In the genomic region with DNA sequence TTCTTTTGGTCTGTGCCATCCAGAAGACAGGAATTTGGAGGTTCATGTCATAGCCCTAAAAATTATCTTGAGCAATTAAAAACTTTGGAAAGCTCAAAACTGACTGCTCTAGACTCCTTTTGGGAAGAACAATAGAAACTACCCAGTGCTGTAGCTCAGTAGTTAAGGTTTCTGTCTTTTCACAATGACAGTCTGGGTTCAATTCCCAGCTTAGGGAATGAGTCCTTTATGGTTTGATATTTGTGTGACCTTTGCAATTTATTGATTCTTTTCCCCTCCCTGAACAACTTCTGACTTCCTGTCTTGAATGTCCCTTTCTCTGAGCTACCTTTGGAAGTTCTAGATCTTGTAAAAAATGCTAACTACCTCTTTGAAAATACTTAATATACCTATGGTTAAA, we compare ENCODE assay signal across 20 cellular contexts.
DNase-seq lines count a peak whose midpoint lies in the region; ATAC-seq, FAIRE-seq and TF ChIP-seq lines count a peak whose summit lies in the region.
"Had no signal": no experiment of that assay in that cellular context is flagged by ENCODE, and none has a peak within 500 bp of the region (broad histone marks: within the 10 kb centered on the region; RNA-seq: fewer than 3 reads in every experiment).

No MANE protein-coding gene starts in this region.

- no peak for TF ChIP-seq EP300 in H1 (IDR thresholded peaks at IDR 0.05; ENCODE audit: borderline replicate concordance in 1 of 2, low read depth in 2 of 2, low read length in 2 of 2)
- no peak for TF ChIP-seq EP300 in HepG2 (IDR thresholded peaks at IDR 0.05; ENCODE audit: low read depth in 2 of 2, low read length in 2 of 2)
- no peak for TF ChIP-seq EP300 in HepG2 (CRISPR knock-in tag; IDR thresholded peaks at IDR 0.05; ENCODE audit: borderline replicate concordance)

- H3K4me2 ChIP-seq in H1 (ENCODE audit: insufficient read depth in 1 of 2, low read depth in 2 of 2, low read length in 2 of 2) (no peak overlapping the region), HepG2 (ENCODE audit: low read depth, low read length) (no peak overlapping the region)

- intact Hi-C loops in HepG2 (cut with micrococcal nuclease; ENCODE audit: unreplicated experiment) (no loop called here), mucosa of descending colon (cut with DNase I, micrococcal nuclease) (no loop called here), psoas muscle (cut with DNase I) (no loop called here)

- CTCF ChIA-PET in H1 (lab: Charles Lee; ENCODE audit: partially characterized antibody) (interaction anchor here (1.0 kb wide), 1 partner anchor 57 kb away, joined by 3 read pairs; no protein-coding TSS in a partner anchor), HepG2 (lab: Yijun Ruan, JAX; ENCODE audit: low intra/inter-chr PET ratio, low total read pairs) (no interaction called here)

- no peak overlapping the region for H4K8ac ChIP-seq in H1 (ENCODE audit: extremely low read depth, insufficient read depth, low read length)

- H3K27me3 ChIP-seq in H1 (replicated peaks in 1 of 4; ENCODE audit: control insufficient read depth in 3 of 4, extremely low read depth in 1 of 4, insufficient read depth in 3 of 4, low read length in 3 of 4) = no peaks in the 10 kb centered on the region
- no peaks in the 10 kb centered on the region for H3K27me3 ChIP-seq in HepG2 (ENCODE audit: control insufficient read depth in 1 of 2, insufficient read depth in 2 of 2, low read length in 2 of 2)
- no peaks in the 10 kb centered on the region for H3K27me3 ChIP-seq in psoas muscle (ENCODE audit: insufficient read depth in 3 of 3, low read length in 2 of 3)

- H4K91ac ChIP-seq in H1 (replicated peaks; ENCODE audit: insufficient read length, low read length) = no peak overlapping the region

- TF ChIP-seq CTCF in AG10803 (conservative IDR thresholded peaks at IDR 0.05; ENCODE audit: low read length) (no peak), HFFc6 (IDR thresholded peaks at IDR 0.05) (no peak), H1 (IDR thresholded peaks at IDR 0.05; ENCODE audit: control extremely low read depth in 1 of 3, insufficient read depth in 1 of 3, low read depth in 1 of 3, low read length in 3 of 3) (no peak), HepG2 (CRISPR knock-in tag; IDR thresholded peaks at IDR 0.05) (no peak), mucosa of descending colon (IDR thresholded peaks at IDR 0.05) (no peak), psoas muscle (IDR thresholded peaks at IDR 0.05) (no peak)

- H3K27ac Mint-ChIP-seq in HFFc6 = no peak overlapping the region
- H3K27ac Mint-ChIP-seq: B cell had no signal

- no peak overlapping the region for H2BK12ac ChIP-seq in H1 (ENCODE audit: low read depth, low read length)

- H2BK120ac ChIP-seq in H1 (replicated peaks; ENCODE audit: low read depth, low read length) = no peak overlapping the region

- no peak overlapping the region for H2BK20ac ChIP-seq in H1 (ENCODE audit: low read length)

- H3K36me3 Mint-ChIP-seq in HFFc6 (ENCODE audit: low read depth) = no peaks in the 10 kb centered on the region

- no peak overlapping the region for H3K18ac ChIP-seq in H1 (ENCODE audit: extremely low read depth, low read length)

- H3K9me3 Mint-ChIP-seq in HFFc6 = no peaks in the 10 kb centered on the region

- H3K4me1 Mint-ChIP-seq in HFFc6 (ENCODE audit: low read depth) = peaks cover 8% of the 10 kb centered on the region
- H3K4me1 Mint-ChIP-seq: B cell had no signal

- H3K9me3 ChIP-seq in H1 (ENCODE audit: insufficient read depth in 2 of 2, low read depth in 1 of 2, low read length in 1 of 2) = peaks cover 6 to 10% of the 10 kb centered on the region in 2 experiments; a peak in 2 of 4 replicates
- H3K9me3 ChIP-seq in HepG2 (ENCODE audit: low read length) = peaks cover 15% of the 10 kb centered on the region; the same call in 1 of the 2 replicates
- H3K9me3 ChIP-seq in mucosa of descending colon = peaks cover 12% of the 10 kb centered on the region
- H3K9me3 ChIP-seq in psoas muscle = no peaks in the 10 kb centered on the region

- H3K56ac ChIP-seq in H1 (replicated peaks; ENCODE audit: insufficient read length, low read depth, low read length) = no peak overlapping the region

- peaks cover 4% of the 10 kb centered on the region; the same call in 1 of the 2 replicates for H3K27me3 Mint-ChIP-seq in HFFc6 (ENCODE audit: insufficient read depth)
- H3K27me3 Mint-ChIP-seq: B cell had no signal

- H3K79me2 ChIP-seq in H1 (ENCODE audit: control insufficient read depth in 1 of 2, insufficient read depth in 2 of 2, low read length in 2 of 2) (no peaks in the 10 kb centered on the region), HepG2 (ENCODE audit: insufficient read depth, low read length) (no peaks in the 10 kb centered on the region)

- FAIRE-seq in H1 (lab: Jason Lieb, UNC) (no peak), HepG2 (lab: Jason Lieb, UNC) (no peak)
- FAIRE-seq: GM12878, GM19239, HTR-8/SVneo had no signal

- H3K9ac ChIP-seq in H1 (replicated peaks in 1 of 4; ENCODE audit: extremely low read depth in 1 of 4, low read depth in 3 of 4, low read length in 3 of 4) (no peak overlapping the region), HepG2 (ENCODE audit: insufficient read depth, low read depth, low read length) (no peak overlapping the region)

- H3K23ac ChIP-seq in H1 (ENCODE audit: insufficient read length) = no peak overlapping the region

- no peaks in the 10 kb centered on the region for H3K79me1 ChIP-seq in H1 (ENCODE audit: low read depth, low read length)

- ATAC-seq in HepG2 = no peak
- ATAC-seq in mucosa of descending colon = no peak
- ATAC-seq in psoas muscle = no peak
- ATAC-seq: GM12878 had no signal

- H4K20me1 ChIP-seq in H1 (replicated peaks in 1 of 2; ENCODE audit: control insufficient read depth in 1 of 2, insufficient read depth in 2 of 2, low read length in 2 of 2) (no peaks in the 10 kb centered on the region), HepG2 (ENCODE audit: insufficient read depth, low read length) (no peaks in the 10 kb centered on the region)

- TF ChIP-seq RAD21 in H1 (IDR thresholded peaks at IDR 0.05 in 1 of 2, conservative IDR thresholded peaks at IDR 0.05 in 1 of 2; ENCODE audit: low read depth in 2 of 2, low read length in 2 of 2) = no peak
- no peak for TF ChIP-seq RAD21 in HepG2 (CRISPR knock-in tag; IDR thresholded peaks at IDR 0.05)

- no peak overlapping the region for H2AK5ac ChIP-seq in H1 (ENCODE audit: low read depth, low read length)

- H4K5ac ChIP-seq in H1 (ENCODE audit: insufficient read length, low read depth, low read length) = no peak overlapping the region

- no peak overlapping the region for H3K4ac ChIP-seq in H1 (replicated peaks; ENCODE audit: insufficient read length, low read depth, low read length)

- H3K23me2 ChIP-seq in H1 (ENCODE audit: low read depth, low read length) = no peaks in the 10 kb centered on the region

- no TSS peak for BruUV-seq in HepG2 (replicated peaks; lab: Mats Ljungman, UMichigan)

- H3K4me3 ChIP-seq in AG10803 (ENCODE audit: low read length) = no peak overlapping the region
- no peak overlapping the region for H3K4me3 ChIP-seq in H1 (ENCODE audit: extremely low read depth in 1 of 4, insufficient read depth in 2 of 4, low read depth in 3 of 4, low read length in 4 of 4)
- no peak overlapping the region for H3K4me3 ChIP-seq in HepG2 (replicated peaks in 1 of 3; ENCODE audit: insufficient read depth in 1 of 3, low read depth in 2 of 3, low read length in 3 of 3)
- H3K4me3 ChIP-seq in mucosa of descending colon = no peak overlapping the region
- H3K4me3 ChIP-seq in psoas muscle = no peak overlapping the region
- H3K4me3 ChIP-seq: GM12878 had no signal

- H2BK5ac ChIP-seq in H1 (ENCODE audit: low read depth, low read length) = no peak overlapping the region

- POLR2A ChIA-PET in H1 (lab: Charles Lee; ENCODE audit: partially characterized antibody) = no interaction called here
- POLR2A ChIA-PET in HepG2 (lab: Yijun Ruan, JAX) = no interaction called here

- H3K27ac ChIP-seq in H1 (ENCODE audit: low read depth, low read length) = no peak overlapping the region
- no peak overlapping the region for H3K27ac ChIP-seq in HepG2 (ENCODE audit: extremely low read length, insufficient read depth, low read length)
- no peak overlapping the region for H3K27ac ChIP-seq in psoas muscle

- no peaks in the 10 kb centered on the region for H3K4me1 ChIP-seq in H1 (replicated peaks in 1 of 4; ENCODE audit: control insufficient read depth in 3 of 4, insufficient read depth in 4 of 4, low read length in 3 of 4)
- H3K4me1 ChIP-seq in HepG2 (ENCODE audit: insufficient read depth, low read length) = no peaks in the 10 kb centered on the region
- H3K4me1 ChIP-seq in mucosa of descending colon (ENCODE audit: low read depth) = no peaks in the 10 kb centered on the region
- no peaks in the 10 kb centered on the region for H3K4me1 ChIP-seq in psoas muscle

- H2AFZ ChIP-seq in H1 (ENCODE audit: low read length) = no peak overlapping the region
- no peak overlapping the region for H2AFZ ChIP-seq in HepG2 (ENCODE audit: low read length)

- no peak overlapping the region for H3K14ac ChIP-seq in H1 (ENCODE audit: insufficient read length)

- H2BK15ac ChIP-seq in H1 (ENCODE audit: low read length) = no peak overlapping the region

- in situ Hi-C loops in HepG2 (cut with HindIII; ENCODE audit: extremely low pct_ligation_motif_present, low pct_unique_long_range_greater_than_20kb) = no loop called here

- DNase-seq in AG10803 (ENCODE audit: low read depth) (peak; percentile 35), HFFc6 (peak; percentile 13), H1 (ENCODE audit: low read depth in 1 of 2, low spot score in 2 of 2) (no peak), HepG2 (ENCODE audit: low spot score) (no peak), HUDEP-2 (lab: John Stamatoyannopoulos, UW; ENCODE audit: unreplicated experiment in 76 of 76) (no peak), mucosa of descending colon (no peak), SW 1271 (lab: John Stamatoyannopoulos, UW) (no peak), psoas muscle (no peak)
- DNase-seq: 8988T, COR-L47, GF-D8, GOT3, NCI-H1105 treated with DMSO at 0.1 percent for 48 hours, NCI-H1694, NCI-H510A treated with DMSO at 0.1 percent for 48 hours, NCI-H82 had no signal

- no peaks in the 10 kb centered on the region; a peak in 1 of 8 replicates for H3K36me3 ChIP-seq in H1 (ENCODE audit: control insufficient read depth in 2 of 4, insufficient read depth in 4 of 4, low read length in 3 of 4)
- no peaks in the 10 kb centered on the region for H3K36me3 ChIP-seq in HepG2 (replicated peaks in 1 of 2; ENCODE audit: control insufficient read depth in 1 of 2, insufficient read depth in 2 of 2, low read length in 2 of 2)
- no peaks in the 10 kb centered on the region for H3K36me3 ChIP-seq in mucosa of descending colon (ENCODE audit: low read depth)
- H3K36me3 ChIP-seq in psoas muscle (ENCODE audit: insufficient read depth in 1 of 2, low read depth in 1 of 2) = no peaks in the 10 kb centered on the region

- H3K4me3 Mint-ChIP-seq in HFFc6 = no peak overlapping the region
- H3K4me3 Mint-ChIP-seq: B cell had no signal

- TF ChIP-seq POLR2A in H1 (IDR thresholded peaks at IDR 0.05; ENCODE audit: control extremely low read depth in 1 of 2, low read depth in 2 of 2, low read length in 2 of 2) (no peak), HepG2 (IDR thresholded peaks at IDR 0.05; ENCODE audit: insufficient read depth in 1 of 2, low read depth in 2 of 2, low read length in 2 of 2) (no peak)

TF ChIP-seq in H1, 55 proteins besides CTCF, POLR2A, EP300 and RAD21 (continues in another document):
- TF ChIP-seq ASH2L (IDR thresholded peaks at IDR 0.05; ENCODE audit: low read length) = no peak

Comparison
In these comparisons a context has a peak if more than half of its experiments do, and no peak if none do; other contexts are left out.
1. DNase-seq: peak in AG10803 (single experiment) and HFFc6 (single experiment); none in H1 (0 of 2), HepG2 (single experiment), HUDEP-2 (0 of 76), mucosa of descending colon (0 of 3), SW 1271 (0 of 2) and psoas muscle (0 of 2).